ENCODE assay signal across 34 cellular contexts in the genomic region with DNA sequence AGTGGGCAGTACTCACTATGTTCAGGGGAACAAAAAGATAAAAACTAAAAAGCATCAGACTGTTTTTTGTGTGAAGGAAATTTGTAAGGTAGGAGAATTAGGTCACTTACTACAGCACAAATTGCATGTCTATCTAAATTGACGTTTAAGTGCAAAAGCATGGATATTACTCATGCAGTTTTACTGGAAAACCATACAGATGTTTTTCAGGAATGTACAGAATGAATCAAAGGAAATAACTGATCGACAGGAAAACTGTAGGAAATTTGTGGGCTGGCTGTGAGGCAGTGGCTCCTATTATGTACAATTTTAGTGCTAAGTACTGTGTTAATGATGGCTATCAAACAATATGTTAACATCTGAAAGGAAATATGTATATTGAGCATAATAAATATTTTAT. TPM values are rescaled to one million over a fixed set of nuclear protein-coding genes. Genes with fewer than 3 reads are reported as not detected.
DNase-seq lines count a peak whose midpoint lies in the region; ATAC-seq, FAIRE-seq and TF ChIP-seq lines count a peak whose summit lies in the region.
"Had no signal": no experiment of that assay in that cellular context is flagged by ENCODE, and none has a peak within 500 bp of the region (broad histone marks: within the 10 kb centered on the region; RNA-seq: fewer than 3 reads in every experiment).

No MANE protein-coding gene starts in this region.

- TF ChIP-seq CTCF in cardiac fibroblast (IDR thresholded peaks at IDR 0.05; ENCODE audit: low read depth, low read length), result no peak
- TF ChIP-seq CTCF in fibroblast of the aortic adventitia (IDR thresholded peaks at IDR 0.05; ENCODE audit: insufficient read depth, low read length), result no peak
- no peak for TF ChIP-seq CTCF in upper lobe of left lung (IDR thresholded peaks at IDR 0.05)
- TF ChIP-seq CTCF in HepG2 (CRISPR knock-in tag; IDR thresholded peaks at IDR 0.05), result no peak

- no TSS peak for BruUV-seq in HepG2 (replicated peaks; lab: Mats Ljungman, UMichigan)

- no peaks in the 10 kb centered on the region for H3K27me3 ChIP-seq in GM23248 (replicated peaks; ENCODE audit: insufficient read depth)
- no peaks in the 10 kb centered on the region for H3K27me3 ChIP-seq in upper lobe of left lung
- H3K27me3 ChIP-seq in HepG2 (ENCODE audit: control insufficient read depth in 1 of 2, insufficient read depth in 2 of 2, low read length in 2 of 2), result no peaks in the 10 kb centered on the region; a peak in 1 of 5 replicates
- H3K27me3 ChIP-seq: foreskin keratinocyte, heart right ventricle, right lobe of liver, tibial nerve had no signal

- H3K36me3 ChIP-seq in GM23248 (ENCODE audit: low read depth) (no peaks in the 10 kb centered on the region), upper lobe of left lung (peaks cover 0 to 21% (median 4%) of the 10 kb centered on the region in 4 donors), HepG2 (replicated peaks in 1 of 2; ENCODE audit: control insufficient read depth in 1 of 2, insufficient read depth in 2 of 2, low read length in 2 of 2) (peaks cover 0 to 3% of the 10 kb centered on the region in 2 experiments; a peak in 3 of 5 replicates)

- TF ChIP-seq EP300 in upper lobe of left lung (IDR thresholded peaks at IDR 0.05) (no peak), HepG2 (IDR thresholded peaks at IDR 0.05; ENCODE audit: low read depth in 2 of 2, low read length in 2 of 2) (no peak), HepG2 (CRISPR knock-in tag; IDR thresholded peaks at IDR 0.05; ENCODE audit: borderline replicate concordance) (no peak)

- H3K27ac ChIP-seq in GM23248 (no peak overlapping the region), upper lobe of left lung (peak overlapping the region in 3 of 4 donors; percentile 8 to 87 (median 80)), HepG2 (ENCODE audit: extremely low read length, insufficient read depth, low read length) (no peak overlapping the region)
- H3K27ac ChIP-seq: foreskin keratinocyte had no signal

- H3K4me3 Mint-ChIP-seq in T-cell, result no peak overlapping the region
- H3K4me3 Mint-ChIP-seq: activated CD4-positive, alpha-beta memory T cell treated with anti-CD3 and anti-CD28 coated beads for 36 hours; activated naive CD8-positive, alpha-beta T cell treated with anti-CD3 and anti-CD28 coated beads, Interleukin-2, amount 50 U/mL, for 24 hours; naive B cell had no signal

- intact Hi-C loops in HepG2 (cut with micrococcal nuclease; ENCODE audit: unreplicated experiment), result loop anchor here (10.0 kb wide), 1 partner anchor 354 kb away; no protein-coding TSS in a partner anchor

- 0 out of 2 replicates have a peak, but pooled peaks cover 11% of the 10 kb centered on the region for H3F3A ChIP-seq in GM23248 (ENCODE audit: insufficient read depth)

- in situ Hi-C loops in GM23248 (cut with MboI), result no loop called here
- in situ Hi-C loops in HepG2 (cut with HindIII; ENCODE audit: extremely low pct_ligation_motif_present, low pct_unique_long_range_greater_than_20kb), result no loop called here

- H3K4me3 ChIP-seq in GM23248 (no peak overlapping the region), cardiac fibroblast (replicated peaks in 1 of 2; ENCODE audit: low read depth in 2 of 2, low read length in 2 of 2) (no peak overlapping the region), fibroblast of the aortic adventitia (ENCODE audit: low read depth, low read length) (no peak overlapping the region), upper lobe of left lung (no peak overlapping the region), HepG2 (replicated peaks in 1 of 3; ENCODE audit: insufficient read depth in 1 of 3, low read depth in 2 of 3, low read length in 3 of 3) (no peak overlapping the region)
- H3K4me3 ChIP-seq: heart right ventricle, right lobe of liver, tibial nerve had no signal

- peak; percentile 48 for DNase-seq in GM23248
- peak; percentile 55 to 56 for DNase-seq in cardiac fibroblast (ENCODE audit: low read depth in 2 of 2)
- DNase-seq in fibroblast of the aortic adventitia (ENCODE audit: low read depth), result peak; percentile 44
- DNase-seq in upper lobe of left lung, result no peak
- no peak for DNase-seq in putamen (ENCODE audit: low spot score)
- no peak for DNase-seq in T-cell
- DNase-seq in HepG2 (ENCODE audit: low spot score), result no peak
- DNase-seq: activated CD4-positive, alpha-beta memory T cell treated with anti-CD3 and anti-CD28 coated beads for 36 hours; activated CD4-positive, CD25-positive, alpha-beta regulatory T cell treated with anti-CD3 and anti-CD28 coated beads, Interleukin-2, amount 50 U/mL, for 72 hours; activated CD8-positive, alpha-beta memory T cell treated with anti-CD3 and anti-CD28 coated beads, Interleukin-2, amount 50 U/mL, for 4 hours; activated naive CD4-positive, alpha-beta T cell; activated naive CD8-positive, alpha-beta T cell treated with anti-CD3 and anti-CD28 coated beads, Interleukin-2, amount 50 U/mL, for 24 hours; CD4-positive, CD25-positive, alpha-beta regulatory T cell; cerebellar nuclear complex; foreskin keratinocyte; heart right ventricle; KG1; left ventricle myocardium superior; midbrain; naive B cell; NCI-H1417; NCI-H2081 treated with DMSO at 0.1 percent for 48 hours; NCI-H2227 treated with DMSO at 0.1 percent for 48 hours; NCI-H748 treated with DMSO at 0.1 percent for 48 hours; right lobe of liver; Right ventricle myocardium superior; stimulated activated CD4-positive, alpha-beta T cell treated with anti-CD3 and anti-CD28 coated beads, Interleukin-12 subunit alpha, Interleukin-12 subunit beta, amount 100 ng/mL, for 4 hours; stimulated activated CD4-positive, alpha-beta T cell treated with anti-CD3 and anti-CD28 coated beads, Interleukin-2, amount 100 ng/mL, for 48 hours; T-helper 2 cell had no signal

- H3K4me1 Mint-ChIP-seq in T-cell, result peaks cover 14 to 27% (median 25%) of the 10 kb centered on the region in 3 donors

- H3K79me2 ChIP-seq in GM23248 (ENCODE audit: insufficient read depth) (no peaks in the 10 kb centered on the region), HepG2 (ENCODE audit: insufficient read depth, low read length) (no peaks in the 10 kb centered on the region)

- CTCF ChIA-PET in T-cell (lab: Charles Lee), result no interaction called here
- CTCF ChIA-PET in HepG2 (lab: Yijun Ruan, JAX; ENCODE audit: low intra/inter-chr PET ratio, low total read pairs), result no interaction called here

- H2AFZ ChIP-seq in GM23248 (0 out of 2 replicates have a peak overlapping the region, but pooled peaks have one; percentile 1), HepG2 (ENCODE audit: low read length) (no peak overlapping the region)

- no peaks in the 10 kb centered on the region for H3K27me3 Mint-ChIP-seq in T-cell
- H3K27me3 Mint-ChIP-seq: activated CD4-positive, alpha-beta memory T cell treated with anti-CD3 and anti-CD28 coated beads for 36 hours; activated naive CD8-positive, alpha-beta T cell treated with anti-CD3 and anti-CD28 coated beads, Interleukin-2, amount 50 U/mL, for 24 hours had no signal

- H3K9me3 ChIP-seq in GM23248 (ENCODE audit: low read depth) (no peaks in the 10 kb centered on the region), upper lobe of left lung (no peaks in the 10 kb centered on the region), HepG2 (ENCODE audit: low read length) (no peaks in the 10 kb centered on the region)
- H3K9me3 ChIP-seq: heart right ventricle, right lobe of liver, tibial nerve had no signal

- no peak for TF ChIP-seq RAD21 in HepG2 (CRISPR knock-in tag; IDR thresholded peaks at IDR 0.05)

- 0 to 2% methylated on average over 2 of the region's 2 CpGs for WGBS in GM23248 (ENCODE audit: low coverage in 1 of 2, low lambda C conversion rate in 2 of 2, missing lambda C conversion rate in 2 of 2), 2 experiments
- WGBS in upper lobe of left lung, 2 donors, result 46 to 54% methylated on average over 2 of the region's 2 CpGs
- 89% methylated on average over 2 of the region's 2 CpGs for WGBS in HepG2 (ENCODE audit: low lambda C conversion rate)

- H3K4me1 ChIP-seq in GM23248 (ENCODE audit: insufficient read depth), result peaks cover 16% of the 10 kb centered on the region; the same call in 1 of the 2 replicates
- peaks cover 48 to 50% (median 49%) of the 10 kb centered on the region in 4 donors for H3K4me1 ChIP-seq in upper lobe of left lung
- peaks cover 14% of the 10 kb centered on the region for H3K4me1 ChIP-seq in HepG2 (ENCODE audit: insufficient read depth, low read length)
- H3K4me1 ChIP-seq: foreskin keratinocyte had no signal

- no peak overlapping the region for H3K27ac Mint-ChIP-seq in T-cell
- H3K27ac Mint-ChIP-seq: activated CD4-positive, alpha-beta memory T cell treated with anti-CD3 and anti-CD28 coated beads for 36 hours; activated naive CD8-positive, alpha-beta T cell treated with anti-CD3 and anti-CD28 coated beads, Interleukin-2, amount 50 U/mL, for 24 hours; naive B cell had no signal

- ATAC-seq in upper lobe of left lung (ENCODE audit: low FRiP score in 2 of 2) (no peak), T-cell (replicated peaks in 1 of 4) (no peak), HepG2 (no peak)
- ATAC-seq: activated naive CD8-positive, alpha-beta T cell treated with anti-CD3 and anti-CD28 coated beads, Interleukin-2, amount 50 U/mL, for 24 hours; foreskin keratinocyte; heart right ventricle; left ventricle myocardium superior; Panc1 had no signal

- H3K4me2 ChIP-seq in GM23248 (ENCODE audit: unreplicated experiment) (no peak overlapping the region), HepG2 (ENCODE audit: low read depth, low read length) (no peak overlapping the region)

- no peak for TF ChIP-seq POLR2A in upper lobe of left lung (IDR thresholded peaks at IDR 0.05)
- TF ChIP-seq POLR2A in HepG2 (IDR thresholded peaks at IDR 0.05; ENCODE audit: insufficient read depth in 1 of 2, low read depth in 2 of 2, low read length in 2 of 2), result no peak

- POLR2A ChIA-PET in T-cell (lab: Charles Lee), result no interaction called here
- POLR2A ChIA-PET in HepG2 (lab: Yijun Ruan, JAX), result no interaction called here

- no peak overlapping the region for H3K9ac ChIP-seq in GM23248
- H3K9ac ChIP-seq in HepG2 (ENCODE audit: insufficient read depth, low read depth, low read length), result no peak overlapping the region

- H3K36me3 Mint-ChIP-seq in T-cell, result peaks cover 20% of the 10 kb centered on the region

- H4K20me1 ChIP-seq in GM23248 (ENCODE audit: insufficient read depth) (no peaks in the 10 kb centered on the region), HepG2 (ENCODE audit: insufficient read depth, low read length) (no peaks in the 10 kb centered on the region)

- no peaks in the 10 kb centered on the region for H3K9me3 Mint-ChIP-seq in T-cell
- H3K9me3 Mint-ChIP-seq: activated CD4-positive, alpha-beta memory T cell treated with anti-CD3 and anti-CD28 coated beads for 36 hours; activated naive CD8-positive, alpha-beta T cell treated with anti-CD3 and anti-CD28 coated beads, Interleukin-2, amount 50 U/mL, for 24 hours; CD4-positive, CD25-positive, alpha-beta regulatory T cell; naive B cell had no signal

- no peaks in the 10 kb centered on the region for H3K9me2 ChIP-seq in GM23248 (ENCODE audit: insufficient read depth)

- FAIRE-seq in HepG2 (lab: Jason Lieb, UNC), result no peak
- FAIRE-seq: GM18507, GM19239, keratinocyte had no signal

RNA-seq across cellular contexts. Expression of a gene that starts 6.8 kb away (rescaled TPM):
- total RNA-seq in GM23248 (2014; rRNA removed; shearing (Covaris generic)), result 10.5 and 14.4 TPM in 2 replicates
- polyA plus RNA-seq in GM23248 (2016; fragmentation: Nextera tagmentation; extraction: Ambion mirVana) (11.7 TPM in 2 replicates), HepG2 (2011; rRNA removed) (5.4 and 7.7 TPM in 2 replicates)
- total RNA-seq in fibroblast of the aortic adventitia (ENCODE audit: low replicate concordance) (11.5 and 22.0 TPM in 2 replicates), upper lobe of left lung (10 to 100 TPM; 35.0 to 70.8 (median 63.4) TPM), T-cell (10 to 100 TPM in 3 of 5 donors, 1 to 10 TPM in 2; 6.7 to 13.5 (median 12.8) TPM), HepG2 (2016; rRNA removed; fragmentation: Illumina TruSeq; extraction: Trizol) (13.7 and 14.8 TPM in 2 replicates)
- total RNA-seq in HepG2 (2016; cell fraction: cytosol; rRNA removed; fragmentation: Illumina TruSeq; extraction: Trizol; ENCODE audit: low read depth), result 16.7 and 16.9 TPM in 2 replicates
- 13.3 and 15.6 TPM in 2 replicates for total RNA-seq in HepG2 (2016; cell fraction: insoluble cytoplasmic fraction; rRNA removed; fragmentation: Illumina TruSeq; extraction: Trizol)
- total RNA-seq in HepG2 (2016; cell fraction: membrane; rRNA removed; fragmentation: Illumina TruSeq; extraction: Trizol), result 12.9 and 14.3 TPM in 2 replicates
- total RNA-seq in HepG2 (2016; cell fraction: nucleus; rRNA removed; fragmentation: Illumina TruSeq; extraction: Trizol), result 13.6 and 16.2 TPM in 2 replicates
- 4.1 and 5.1 TPM in 2 replicates for polyA plus RNA-seq in HepG2 (2011; cell fraction: cytosol; rRNA removed)
- polyA plus RNA-seq in HepG2 (2011; cell fraction: nucleus; rRNA removed), result 10.0 and 14.9 TPM in 2 replicates
- polyA plus RNA-seq in HepG2 (2012), result 10.3 and 10.7 TPM in 2 replicates
- polyA plus RNA-seq in HepG2 (2016; cell fraction: cytosol; fragmentation: Illumina TruSeq; extraction: Trizol; ENCODE audit: low read depth), result 2.7 and 3.4 TPM in 2 replicates
- 15.5 and 16.2 TPM in 2 replicates for polyA plus RNA-seq in HepG2 (2016; cell fraction: insoluble cytoplasmic fraction; fragmentation: Illumina TruSeq; extraction: Trizol; ENCODE audit: low read depth)
- polyA plus RNA-seq in HepG2 (2016; cell fraction: membrane; fragmentation: Illumina TruSeq; extraction: Trizol; ENCODE audit: low read depth), result 6.3 and 6.4 TPM in 2 replicates
- 28.6 and 28.8 TPM in 2 replicates for polyA plus RNA-seq in HepG2 (2016; cell fraction: nucleus; fragmentation: Illumina TruSeq; extraction: Trizol; ENCODE audit: insufficient read depth, low read depth)
- 3.4 and 9.8 TPM in 2 replicates for polyA minus RNA-seq in HepG2 (2011; rRNA and poly(A)+ RNA removed; ENCODE audit: low replicate concordance)
- 3.9 and 4.0 TPM in 2 replicates for polyA minus RNA-seq in HepG2 (2011; cell fraction: cytosol; rRNA and poly(A)+ RNA removed)
- 14.7 and 15.1 TPM in 2 replicates for polyA minus RNA-seq in HepG2 (2011; cell fraction: nucleus; rRNA and poly(A)+ RNA removed)

Comparison
In these comparisons a context has a peak if more than half of its experiments do, and no peak if none do; other contexts are left out.
1. DNase-seq: peak in GM23248 (single experiment), cardiac fibroblast (2 of 2) and fibroblast of the aortic adventitia (single experiment); none in upper lobe of left lung (0 of 2), putamen (single experiment), T-cell (0 of 34) and HepG2 (single experiment).
2. H3K27ac ChIP-seq: peak in upper lobe of left lung (3 of 4); none in GM23248 (single experiment) and HepG2 (single experiment).